ENCODE assay signal across 22 cellular contexts in genomic region chr7:80552304-80552703, GRCh38. TPM values are rescaled to one million over a fixed set of nuclear protein-coding genes. Genes with fewer than 3 reads are reported as not detected.
DNase-seq lines count a peak whose midpoint lies in the region; TF ChIP-seq lines count a peak whose summit lies in the region.
"Had no signal": no experiment of that assay in that cellular context is flagged by ENCODE, and none has a peak within 500 bp of the region (broad histone marks: within the 10 kb centered on the region; RNA-seq: fewer than 3 reads in every experiment).

No MANE protein-coding gene starts in this region.

- no peak overlapping the region for H3K18ac ChIP-seq in mesenchymal stem cell (ENCODE audit: low read depth in 1 of 2, low read length in 2 of 2)

- no peak overlapping the region for H3K4ac ChIP-seq in mesenchymal stem cell (ENCODE audit: low read depth in 1 of 2, low read length in 2 of 2)

- peak; percentile 66 for DNase-seq in COLO829 (ENCODE audit: low spot score)
- DNase-seq in amniotic epithelial cell (ENCODE audit: low read depth) = peak; percentile 12
- peak; percentile 20 for DNase-seq in mesenchymal stem cell
- DNase-seq in activated naive CD4-positive, alpha-beta T cell treated with anti-CD3 and anti-CD28 coated beads, Interleukin-2, amount 50 U/mL, for 16 hours = no peak
- no peak for DNase-seq in DMS79 treated with DMSO at 0.1 percent for 48 hours (lab: John Stamatoyannopoulos, UW)
- DNase-seq in OCI-M2 (lab: John Stamatoyannopoulos, UW; ENCODE audit: unreplicated experiment) = no peak
- DNase-seq in esophagus muscularis mucosa (ENCODE audit: extremely low spot score) = no peak
- DNase-seq: activated CD4-positive, CD25-positive, alpha-beta regulatory T cell treated with anti-CD3 and anti-CD28 coated beads, Interleukin-2, amount 50 U/mL, for 72 hours; activated CD8-positive, alpha-beta memory T cell treated with anti-CD3 and anti-CD28 coated beads, Interleukin-2, amount 10 ng/mL, durations not matched to agents 7 days and 5 days; activated effector memory CD4-positive, alpha-beta T cell treated with Interleukin-2 at 50 U/mL for 16 hours; amygdala; cerebellar nuclear complex; glutamatergic neuron; immature natural killer cell; natural killer cell; NCI-H1694; SJCRH30; tibial artery had no signal

- H2BK5ac ChIP-seq in mesenchymal stem cell (ENCODE audit: low read depth, low read length, poor library complexity, severe bottlenecking) = no peak overlapping the region

- CTCF ChIA-PET in HEK293 (lab: Yijun Ruan, JAX) = no interaction called here

- TF ChIP-seq POLR2A in esophagus muscularis mucosa (IDR thresholded peaks at IDR 0.05; ENCODE audit: low read depth) = no peak

- POLR2A ChIA-PET in HEK293 (lab: Yijun Ruan, JAX) = no interaction called here

- no peak for TF ChIP-seq EP300 in esophagus muscularis mucosa (IDR thresholded peaks at IDR 0.05)

- H2BK120ac ChIP-seq in mesenchymal stem cell (ENCODE audit: low read depth, low read length) = no peak overlapping the region

- H3K4me3 ChIP-seq in HEK293 (ENCODE audit: low read depth, low read length) (no peak overlapping the region), mesenchymal stem cell (ENCODE audit: insufficient read depth in 1 of 2, low read depth in 1 of 2, low read length in 2 of 2) (no peak overlapping the region), esophagus muscularis mucosa (no peak overlapping the region)
- H3K4me3 ChIP-seq: BLaER1 treated with 17β-estradiol and CSF1 and Interleukin-3, amounts not matched to agents 10 nM and 100 nM; prostate gland; SJCRH30; tibial artery had no signal

- no peaks in the 10 kb centered on the region for H3K36me3 ChIP-seq in HEK293 (ENCODE audit: control insufficient read depth in 2 of 2, insufficient read depth in 1 of 2, low read length in 2 of 2)
- H3K36me3 ChIP-seq in mesenchymal stem cell (ENCODE audit: control insufficient read depth in 1 of 2, insufficient read depth in 2 of 2, low read depth in 1 of 2, low read length in 2 of 2) = no peaks in the 10 kb centered on the region
- H3K36me3 ChIP-seq in esophagus muscularis mucosa = no peaks in the 10 kb centered on the region
- H3K36me3 ChIP-seq: BLaER1 treated with 17β-estradiol and CSF1 and Interleukin-3, amounts not matched to agents 10 nM and 100 nM; prostate gland; SJCRH30; tibial artery had no signal

- intact Hi-C loops in esophagus muscularis mucosa (cut with DNase I) = no loop called here

- H3K4me2 ChIP-seq in mesenchymal stem cell (ENCODE audit: low read length, poor library complexity, severe bottlenecking) = no peak overlapping the region
- H3K4me2 ChIP-seq: BLaER1 treated with 17β-estradiol and CSF1 and Interleukin-3, amounts not matched to agents 10 nM and 100 nM had no signal

- no peak overlapping the region for H3K14ac ChIP-seq in mesenchymal stem cell (ENCODE audit: low read length in 2 of 2)

- H3K4me1 ChIP-seq in HEK293 (ENCODE audit: control insufficient read depth, insufficient read depth, low read length) = no peaks in the 10 kb centered on the region
- peaks cover 1% of the 10 kb centered on the region for H3K4me1 ChIP-seq in mesenchymal stem cell (ENCODE audit: control insufficient read depth, insufficient read depth, low read depth, low read length)
- peaks cover 4 to 20% (median 10%) of the 10 kb centered on the region in 4 donors for H3K4me1 ChIP-seq in esophagus muscularis mucosa
- H3K4me1 ChIP-seq: BLaER1 treated with 17β-estradiol and CSF1 and Interleukin-3, amounts not matched to agents 10 nM and 100 nM; prostate gland; SJCRH30 had no signal

- H3K23ac ChIP-seq in mesenchymal stem cell (ENCODE audit: low read length in 2 of 2) = no peak overlapping the region

- H2BK12ac ChIP-seq in mesenchymal stem cell (ENCODE audit: low read length in 2 of 2) = no peak overlapping the region

- H2BK15ac ChIP-seq in mesenchymal stem cell (ENCODE audit: low read depth, poor library complexity, severe bottlenecking) = no peak overlapping the region

- H3K9ac ChIP-seq in mesenchymal stem cell (ENCODE audit: low read length) = peak overlapping the region; percentile 48
- H3K9ac ChIP-seq: BLaER1 treated with 17β-estradiol and CSF1 and Interleukin-3, amounts not matched to agents 10 nM and 100 nM had no signal

- H2AK5ac ChIP-seq in mesenchymal stem cell (ENCODE audit: low read length, severe bottlenecking) = no peak overlapping the region

- no peak overlapping the region for H2AFZ ChIP-seq in mesenchymal stem cell (ENCODE audit: low read depth, low read length)

- 40% methylated on average over 1 of the region's 1 CpG for WGBS in mesenchymal stem cell
- 70% methylated on average over 1 of the region's 1 CpG for WGBS in esophagus muscularis mucosa

- no peaks in the 10 kb centered on the region for H3K27me3 ChIP-seq in mesenchymal stem cell (ENCODE audit: control insufficient read depth in 1 of 2, insufficient read depth in 1 of 2, low read length in 2 of 2)
- H3K27me3 ChIP-seq in esophagus muscularis mucosa = no peaks in the 10 kb centered on the region
- H3K27me3 ChIP-seq: BLaER1 treated with 17β-estradiol and CSF1 and Interleukin-3, amounts not matched to agents 10 nM and 100 nM; SJCRH30; tibial artery had no signal

- no peak overlapping the region for H4K91ac ChIP-seq in mesenchymal stem cell (ENCODE audit: low read length)

- H3K9me3 ChIP-seq in HEK293 (ENCODE audit: control insufficient read depth, insufficient read depth, low read depth, low read length) (no peaks in the 10 kb centered on the region), mesenchymal stem cell (ENCODE audit: control insufficient read depth, low read length) (no peaks in the 10 kb centered on the region), esophagus muscularis mucosa (no peaks in the 10 kb centered on the region)
- H3K9me3 ChIP-seq: BLaER1 treated with 17β-estradiol and CSF1 and Interleukin-3, amounts not matched to agents 10 nM and 100 nM; prostate gland; SJCRH30; tibial artery had no signal

- H4K8ac ChIP-seq in mesenchymal stem cell (ENCODE audit: low read length) = no peak overlapping the region

- no peak overlapping the region for H3K27ac ChIP-seq in HEK293 (ENCODE audit: extremely low read depth, low read depth, low read length)
- H3K27ac ChIP-seq in mesenchymal stem cell (ENCODE audit: low read length, poor library complexity, severe bottlenecking) = no peak overlapping the region
- H3K27ac ChIP-seq in esophagus muscularis mucosa (replicated peaks in 1 of 4) = no peak overlapping the region
- H3K27ac ChIP-seq: BLaER1 treated with 17β-estradiol and CSF1 and Interleukin-3, amounts not matched to agents 10 nM and 100 nM; prostate gland; SJCRH30; tibial artery had no signal

- H3K79me1 ChIP-seq in mesenchymal stem cell (replicated peaks; ENCODE audit: low read length, poor library complexity, severe bottlenecking) = no peaks in the 10 kb centered on the region

- TF ChIP-seq CTCF in HEK293 (tag by site-specific recombination; IDR thresholded peaks at IDR 0.05) = no peak
- TF ChIP-seq CTCF in esophagus muscularis mucosa (IDR thresholded peaks at IDR 0.05) = no peak

TF ChIP-seq in HEK293, 187 proteins besides CTCF, POLR2A, EP300 and RAD21 (continues in another document):
- TF ChIP-seq BCL6B (tag by site-specific recombination; IDR thresholded peaks at IDR 0.05) (no peak), KLF1 (tag by site-specific recombination; IDR thresholded peaks at IDR 0.05) (no peak), ZNF514 (tag by site-specific recombination; IDR thresholded peaks at IDR 0.05) (no peak), RBAK (tag by site-specific recombination; IDR thresholded peaks at IDR 0.05) (no peak), ZNF18 (tag by site-specific recombination; IDR thresholded peaks at IDR 0.05) (no peak), AEBP2 (tag by site-specific recombination; IDR thresholded peaks at IDR 0.05; ENCODE audit: borderline replicate concordance) (no peak)

RNA-seq across cellular contexts. Expression of gene GNAT3, which starts 40.4 kb away (rescaled TPM):
- not detected for polyA plus RNA-seq in mesenchymal stem cell (2013, experiment 1 of 2)
- not detected for polyA plus RNA-seq in mesenchymal stem cell (2013, experiment 2 of 2)
- total RNA-seq in esophagus muscularis mucosa = not detected
- total RNA-seq: activated CD8-positive, alpha-beta memory T cell treated with anti-CD3 and anti-CD28 coated beads, Interleukin-2, amount 10 ng/mL, durations not matched to agents 7 days and 5 days; H1; natural killer cell; prostate gland; SJCRH30 had no signal
- polyA plus RNA-seq: H1, immature natural killer cell had no signal

Comparison
In these comparisons a context has a peak if more than half of its experiments do, and no peak if none do; other contexts are left out.
1. DNase-seq: peak in COLO829 (single experiment), amniotic epithelial cell (single experiment) and mesenchymal stem cell (single experiment); none in activated naive CD4-positive, alpha-beta T cell treated with anti-CD3 and anti-CD28 coated beads, Interleukin-2, amount 50 U/mL, for 16 hours (single experiment), DMS79 treated with DMSO at 0.1 percent for 48 hours (single experiment), OCI-M2 (single experiment) and esophagus muscularis mucosa (single experiment).